In the genomic region with DNA sequence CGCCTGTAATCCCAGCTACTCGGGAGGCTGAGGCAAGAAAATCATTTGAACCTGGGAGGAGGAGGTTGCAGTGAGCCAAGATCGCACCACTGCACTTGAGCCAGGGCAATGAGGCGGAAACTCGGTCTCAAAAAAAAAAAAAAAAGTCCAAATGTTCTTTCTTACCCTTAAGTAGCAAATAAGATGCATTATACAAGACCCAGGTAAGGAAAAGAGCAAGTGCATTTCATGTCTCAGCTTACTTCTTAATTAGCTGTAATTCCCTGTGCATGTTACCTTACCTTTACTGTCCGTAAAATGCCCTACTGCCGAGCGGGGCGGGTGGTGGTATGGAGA, we compare ENCODE assay signal across 8 cellular contexts. TPM values are rescaled to one million over a fixed set of nuclear protein-coding genes. Genes with fewer than 3 reads are reported as not detected.
DNase-seq lines count a peak whose midpoint lies in the region; ATAC-seq and TF ChIP-seq lines count a peak whose summit lies in the region.

No MANE protein-coding gene starts in this region.

- CTCF ChIA-PET in HEK293 (lab: Yijun Ruan, JAX) = no interaction called here
- CTCF ChIA-PET in activated CD8-positive, alpha-beta T cell treated with anti-CD3 and anti-CD28 coated beads, Interleukin-2, amount 10 ng/mL, durations not matched to agents 7 days and 5 days (lab: Charles Lee) = interaction anchor here (0.6 to 1.2 kb wide), 2 partner anchors 61 to 383 kb away, joined by 3 read pairs; no protein-coding TSS in a partner anchor

- no peaks in the 10 kb centered on the region for H3K27me3 Mint-ChIP-seq in activated CD8-positive, alpha-beta T cell treated with anti-CD3 and anti-CD28 coated beads, Interleukin-2, amount 10 ng/mL, durations not matched to agents 7 days and 5 days (ENCODE audit: low read depth)

- peaks cover 39% of the 10 kb centered on the region for H3K4me1 Mint-ChIP-seq in activated CD8-positive, alpha-beta T cell treated with anti-CD3 and anti-CD28 coated beads, Interleukin-2, amount 10 ng/mL, durations not matched to agents 7 days and 5 days (ENCODE audit: low read depth)

- no peak for ATAC-seq in activated CD8-positive, alpha-beta T cell treated with anti-CD3 and anti-CD28 coated beads, Interleukin-2, amount 10 ng/mL, durations not matched to agents 7 days and 5 days
- ATAC-seq in right cardiac atrium (no peak), HG03045 (IDR thresholded peaks at IDR 0.05; ENCODE audit: unreplicated experiment) (no peak), HG03280 (IDR thresholded peaks at IDR 0.05; ENCODE audit: unreplicated experiment) (no peak)

- TF ChIP-seq CTCF in HEK293 (tag by site-specific recombination; IDR thresholded peaks at IDR 0.05) = no peak

- peak overlapping the region; percentile 87 for H3K4me3 Mint-ChIP-seq in activated CD8-positive, alpha-beta T cell treated with anti-CD3 and anti-CD28 coated beads, Interleukin-2, amount 10 ng/mL, durations not matched to agents 7 days and 5 days

- DNase-seq in activated CD8-positive, alpha-beta T cell treated with anti-CD3 and anti-CD28 coated beads, Interleukin-2, amount 10 ng/mL, durations not matched to agents 7 days and 5 days = no peak
- no peak for DNase-seq in right cardiac atrium
- no peak for DNase-seq in C1 segment of cervical spinal cord (lab: John Stamatoyannopoulos, UW)
- no peak for DNase-seq in NCI-H446 (lab: John Stamatoyannopoulos, UW)

- intact Hi-C loops in right cardiac atrium (cut with DNase I) = no loop called here

- no peaks in the 10 kb centered on the region for H3K27me3 ChIP-seq in right cardiac atrium (ENCODE audit: control insufficient read depth, insufficient read depth)
- no peaks in the 10 kb centered on the region for H3K27me3 ChIP-seq in skeletal muscle tissue (ENCODE audit: control insufficient read depth in 3 of 3, insufficient read depth in 3 of 3, low read length in 3 of 3)

- H3K4me1 ChIP-seq in HEK293 (ENCODE audit: control insufficient read depth, insufficient read depth, low read length) (no peaks in the 10 kb centered on the region), right cardiac atrium (ENCODE audit: control insufficient read depth, insufficient read depth, low read length) (no peaks in the 10 kb centered on the region), skeletal muscle tissue (ENCODE audit: control insufficient read depth in 3 of 3, insufficient read depth in 3 of 3, low read length in 3 of 3) (no peaks in the 10 kb centered on the region)

- WGBS in right cardiac atrium = 29% methylated on average over 9 of the region's 9 CpGs

- H3K27ac ChIP-seq in HEK293 (ENCODE audit: extremely low read depth, low read depth, low read length) = no peak overlapping the region
- H3K27ac ChIP-seq in right cardiac atrium (ENCODE audit: low read length) = no peak overlapping the region
- H3K27ac ChIP-seq in skeletal muscle tissue (ENCODE audit: low read depth, low read length) = no peak overlapping the region

- peak overlapping the region; percentile 77 for H3K27ac Mint-ChIP-seq in activated CD8-positive, alpha-beta T cell treated with anti-CD3 and anti-CD28 coated beads, Interleukin-2, amount 10 ng/mL, durations not matched to agents 7 days and 5 days

- POLR2A ChIA-PET in HEK293 (lab: Yijun Ruan, JAX) = interaction anchor here (1.6 kb wide), 1 partner anchor 55 kb away, joined by 4 read pairs; no protein-coding TSS in a partner anchor
- POLR2A ChIA-PET in activated CD8-positive, alpha-beta T cell treated with anti-CD3 and anti-CD28 coated beads, Interleukin-2, amount 10 ng/mL, durations not matched to agents 7 days and 5 days (lab: Charles Lee) = interaction anchor here (0.8 to 1.5 kb wide), 5 partner anchors 75 to 489 kb away, joined by 3 to 6 read pairs (median 4); partner anchors contain the start of genes ZNF675, ZNF726 and ZNF91

- H3K36me3 Mint-ChIP-seq in activated CD8-positive, alpha-beta T cell treated with anti-CD3 and anti-CD28 coated beads, Interleukin-2, amount 10 ng/mL, durations not matched to agents 7 days and 5 days (ENCODE audit: low read depth) = peaks cover 32% of the 10 kb centered on the region

- H3K4me3 ChIP-seq in HEK293 (ENCODE audit: low read depth, low read length) (peak overlapping the region; percentile 17), right cardiac atrium (ENCODE audit: low read length) (peak overlapping the region; percentile 60), skeletal muscle tissue (ENCODE audit: low read length in 3 of 3) (peak overlapping the region; percentile 74 to 88 (median 76))

- no peaks in the 10 kb centered on the region for H3K9me3 ChIP-seq in HEK293 (ENCODE audit: control insufficient read depth, insufficient read depth, low read depth, low read length)
- no peaks in the 10 kb centered on the region for H3K9me3 ChIP-seq in right cardiac atrium (ENCODE audit: control insufficient read depth, low read length)
- H3K9me3 ChIP-seq in skeletal muscle tissue (ENCODE audit: control insufficient read depth in 3 of 3, low read length in 3 of 3) = no peaks in the 10 kb centered on the region

- H3K36me3 ChIP-seq in HEK293 (ENCODE audit: control insufficient read depth in 2 of 2, insufficient read depth in 1 of 2, low read length in 2 of 2) (no peaks in the 10 kb centered on the region), skeletal muscle tissue (ENCODE audit: control insufficient read depth in 3 of 3, insufficient read depth in 3 of 3, low read length in 3 of 3) (no peaks in the 10 kb centered on the region)

- H3K9ac ChIP-seq in skeletal muscle tissue (ENCODE audit: low read depth in 1 of 3, low read length in 3 of 3) = peak overlapping the region in 1 of 3 donors; percentile 62

- peaks cover 6% of the 10 kb centered on the region for H3K9me3 Mint-ChIP-seq in activated CD8-positive, alpha-beta T cell treated with anti-CD3 and anti-CD28 coated beads, Interleukin-2, amount 10 ng/mL, durations not matched to agents 7 days and 5 days (ENCODE audit: insufficient read depth)

TF ChIP-seq in HEK293, 187 proteins besides CTCF, POLR2A, EP300 and RAD21 (continues in another document):
- TF ChIP-seq ZNF416 (tag by site-specific recombination; IDR thresholded peaks at IDR 0.05) (no peak), GLI2 (tag by site-specific recombination; IDR thresholded peaks at IDR 0.05; ENCODE audit: borderline replicate concordance, low read depth) (no peak), ZBTB48 (tag by site-specific recombination; IDR thresholded peaks at IDR 0.05) (no peak), PRDM10 (tag by site-specific recombination; IDR thresholded peaks at IDR 0.05) (peak; percentile 89), MZF1 (tag by site-specific recombination; IDR thresholded peaks at IDR 0.05; ENCODE audit: borderline replicate concordance) (no peak), ZNF521 (tag by site-specific recombination; IDR thresholded peaks at IDR 0.05) (no peak), ZFHX2 (tag by site-specific recombination; conservative IDR thresholded peaks at IDR 0.05) (no peak)

RNA-seq across cellular contexts. Expression of gene ZNF681, which starts 3.8 kb away (rescaled TPM):
- total RNA-seq in activated CD8-positive, alpha-beta T cell treated with anti-CD3 and anti-CD28 coated beads, Interleukin-2, amount 10 ng/mL, durations not matched to agents 7 days and 5 days = 1 to 10 TPM; 5.5 to 7.5 TPM
- total RNA-seq in right cardiac atrium (1 to 10 TPM in 3 of 4 donors, under 1 TPM in 1; 0.47 to 1.3 (median 1.1) TPM), skeletal muscle tissue (1.6 TPM)
- polyA plus RNA-seq in right cardiac atrium = 0.43 TPM

Comparison
In these comparisons a context has a peak if more than half of its experiments do, and no peak if none do; other contexts are left out.
1. H3K4me3 ChIP-seq: peak in every context shown above with its lines; median percentile 76 in skeletal muscle tissue; 60 in right cardiac atrium; 17 in HEK293.